Comparison of ENCODE assay signal across 15 cellular contexts in the genomic region with DNA sequence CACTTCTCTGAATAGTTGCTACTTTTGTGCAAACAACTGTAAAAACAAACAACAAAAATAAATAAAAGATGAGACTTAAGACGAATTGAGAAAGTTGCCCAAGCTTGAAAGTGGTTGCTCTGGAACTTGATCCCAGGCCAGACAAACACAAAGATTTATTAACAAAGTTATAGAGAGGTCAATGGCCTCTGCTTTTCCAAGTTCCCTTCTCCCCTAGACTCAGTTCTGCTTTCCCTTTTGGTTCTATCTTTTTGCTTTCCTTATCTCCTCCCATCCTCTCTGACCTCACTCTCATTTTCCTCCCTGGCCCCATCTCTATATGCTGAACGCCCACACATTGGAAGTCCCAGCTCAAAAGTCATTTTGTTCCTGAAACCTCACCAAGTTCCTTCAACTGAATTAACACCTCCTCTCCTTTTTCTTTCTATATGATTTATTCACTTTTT.
A peak's percentile ranks its signal among the peaks of the same experiment; 100 is the strongest.
DNase-seq lines count a peak whose midpoint lies in the region; TF ChIP-seq lines count a peak whose summit lies in the region.
"Had no signal": no experiment of that assay in that cellular context is flagged by ENCODE, and none has a peak within 500 bp of the region (broad histone marks: within the 10 kb centered on the region; RNA-seq: fewer than 3 reads in every experiment).

No MANE protein-coding gene starts in this region.

- H3K27me3 Mint-ChIP-seq in osteocyte (ENCODE audit: unreplicated experiment), result no peaks in the 10 kb centered on the region

- H3K9me3 ChIP-seq in BE2C, result no peaks in the 10 kb centered on the region
- H3K9me3 ChIP-seq: mucosa of descending colon had no signal

- no peak for TF ChIP-seq CTCF in osteocyte (IDR thresholded peaks at IDR 0.05)
- no peak for TF ChIP-seq CTCF in BE2C (IDR thresholded peaks at IDR 0.05; ENCODE audit: low read depth, low read length)

- no peaks in the 10 kb centered on the region for H3K27me3 ChIP-seq in BE2C

- H3K4me3 ChIP-seq in BE2C (ENCODE audit: low read depth, low read length), result no peak overlapping the region
- H3K4me3 ChIP-seq: mucosa of descending colon, SK-N-MC had no signal

- no peaks in the 10 kb centered on the region for H3K36me3 Mint-ChIP-seq in osteocyte (ENCODE audit: unreplicated experiment)
- H3K36me3 Mint-ChIP-seq: CD14-positive monocyte had no signal

- no peaks in the 10 kb centered on the region for H3K36me3 ChIP-seq in BE2C

- peaks cover 45% of the 10 kb centered on the region for H3K4me1 Mint-ChIP-seq in osteocyte (ENCODE audit: unreplicated experiment)
- H3K4me1 Mint-ChIP-seq: immature natural killer cell had no signal

- H3K9me3 Mint-ChIP-seq in osteocyte (ENCODE audit: unreplicated experiment), result peaks cover 4% of the 10 kb centered on the region

- H3K27ac Mint-ChIP-seq in osteocyte (ENCODE audit: unreplicated experiment), result peak overlapping the region; percentile 94
- H3K27ac Mint-ChIP-seq: CD14-positive monocyte, immature natural killer cell had no signal

- peak; percentile 41 for DNase-seq in EH (ENCODE audit: low read depth)
- peak; percentile 67 for DNase-seq in RPMI7951 (ENCODE audit: low read depth)
- DNase-seq in fibroblast of gingiva (ENCODE audit: low read depth), result peak; percentile 63
- no peak for DNase-seq in osteocyte (ENCODE audit: extremely low spot score, unreplicated experiment)
- no peak for DNase-seq in BE2C
- DNase-seq in NCI-H2171 (lab: John Stamatoyannopoulos, UW), result no peak
- DNase-seq in activated CD4-positive, alpha-beta T cell treated with anti-CD3 and anti-CD28 coated beads for 48 hours, result no peak
- DNase-seq in NCI-H1417 treated with DMSO at 0.1 percent for 48 hours (lab: John Stamatoyannopoulos, UW), result no peak
- DNase-seq: activated gamma-delta T cell, immature natural killer cell, mucosa of descending colon, NCI-H2171 treated with DMSO at 0.1 percent for 48 hours had no signal

- no peaks in the 10 kb centered on the region for H3K4me1 ChIP-seq in BE2C
- H3K4me1 ChIP-seq: parathyroid adenoma had no signal

- H3K4me3 Mint-ChIP-seq in osteocyte (ENCODE audit: unreplicated experiment), result peak overlapping the region; percentile 18
- H3K4me3 Mint-ChIP-seq: CD14-positive monocyte, immature natural killer cell had no signal

Comparison
In these comparisons a context has a peak if more than half of its experiments do, and no peak if none do; other contexts are left out.
1. DNase-seq: peak in EH (single experiment), RPMI7951 (single experiment) and fibroblast of gingiva (single experiment); none in osteocyte (single experiment), BE2C (single experiment), NCI-H2171 (single experiment), activated CD4-positive, alpha-beta T cell treated with anti-CD3 and anti-CD28 coated beads for 48 hours (single experiment) and NCI-H1417 treated with DMSO at 0.1 percent for 48 hours (single experiment).